ENCODE assay signal across 1 cellular context in genomic region chr14:105026033-105026785, GRCh38.
A peak's percentile ranks its signal among the peaks of the same experiment; 100 is the strongest.
TF ChIP-seq lines count a peak whose summit lies in the region.

No MANE protein-coding gene starts in this region.

TF ChIP-seq in K562, 482 proteins besides CTCF, POLR2A, EP300 and RAD21:
- TF ChIP-seq RBM39 (optimal IDR thresholded peaks at IDR 0.05; ENCODE audit: low read depth, low read length) (no peak), FOSL1 (tag; conservative IDR thresholded peaks at IDR 0.05) (0 out of 2 replicates have a peak, but pooled peaks have one; percentile 10)
TF ChIP-seq in K562: peak in this region for 1.
